In genomic region chr3:130773371-130773770, GRCh38 we compare ENCODE assay signal across 21 cellular contexts. TPM values are rescaled to one million over a fixed set of nuclear protein-coding genes. Genes with fewer than 3 reads are reported as not detected.
DNase-seq lines count a peak whose midpoint lies in the region; ATAC-seq, FAIRE-seq and TF ChIP-seq lines count a peak whose summit lies in the region.
"Had no signal": no experiment of that assay in that cellular context is flagged by ENCODE, and none has a peak within 500 bp of the region (broad histone marks: within the 10 kb centered on the region; RNA-seq: fewer than 3 reads in every experiment).

No MANE protein-coding gene starts in this region.

- H3K4me1 ChIP-seq in HEK293 (ENCODE audit: control insufficient read depth, insufficient read depth, low read length): peaks cover 3% of the 10 kb centered on the region; the same call in 1 of the 2 replicates
- no peaks in the 10 kb centered on the region for H3K4me1 ChIP-seq in astrocyte (ENCODE audit: insufficient read depth, low read length)
- H3K4me1 ChIP-seq: tibial artery had no signal

- no peaks in the 10 kb centered on the region for H3K27me3 ChIP-seq in astrocyte (ENCODE audit: insufficient read depth, low read length)
- H3K27me3 ChIP-seq: dorsolateral prefrontal cortex, tibial artery had no signal

- H2AFZ ChIP-seq in astrocyte (ENCODE audit: low read depth, low read length): no peak overlapping the region

- no peak for TF ChIP-seq CTCF in HEK293 (tag by site-specific recombination; IDR thresholded peaks at IDR 0.05)
- TF ChIP-seq CTCF in astrocyte (IDR thresholded peaks at IDR 0.05; ENCODE audit: insufficient read depth, low read depth, low read length): no peak

- no peak overlapping the region for H3K4me3 Mint-ChIP-seq in astrocyte (ENCODE audit: unreplicated experiment)
- H3K4me3 Mint-ChIP-seq: activated CD8-positive, alpha-beta T cell treated with anti-CD3 and anti-CD28 coated beads, Interleukin-2, amount 10 ng/mL, durations not matched to agents 7 days and 5 days; CD4-positive, alpha-beta memory T cell; stimulated activated naive CD8-positive, alpha-beta T cell treated with anti-CD3 and anti-CD28 coated beads, Interleukin-15, Interleukin-2, amounts not matched to agents 100 ng/mL and 50 ng/mL, for 24 hours had no signal

- H3K27ac ChIP-seq in HEK293 (ENCODE audit: extremely low read depth, low read depth, low read length) (no peak overlapping the region), astrocyte (ENCODE audit: low read depth, low read length) (peak overlapping the region; percentile 37)
- H3K27ac ChIP-seq: tibial artery had no signal

- H3K4me2 ChIP-seq in astrocyte (ENCODE audit: low read length): no peak overlapping the region

- H3K36me3 ChIP-seq in HEK293 (ENCODE audit: control insufficient read depth in 2 of 2, insufficient read depth in 1 of 2, low read length in 2 of 2) (no peaks in the 10 kb centered on the region), astrocyte (ENCODE audit: insufficient read depth, low read length) (no peaks in the 10 kb centered on the region)
- H3K36me3 ChIP-seq: tibial artery had no signal

- no peak for ATAC-seq in GM21528 (IDR thresholded peaks at IDR 0.05; ENCODE audit: low FRiP score, unreplicated experiment)
- ATAC-seq: activated CD8-positive, alpha-beta T cell treated with anti-CD3 and anti-CD28 coated beads, Interleukin-2, amount 10 ng/mL, durations not matched to agents 7 days and 5 days had no signal

- no peaks in the 10 kb centered on the region for H3K79me2 ChIP-seq in astrocyte (ENCODE audit: insufficient read depth, low read length)

- H3K9ac ChIP-seq in astrocyte (ENCODE audit: low read length): no peak overlapping the region

- peak; percentile 86 for DNase-seq in DMS 273 (lab: John Stamatoyannopoulos, UW; ENCODE audit: unreplicated experiment)
- DNase-seq in astrocyte (ENCODE audit: low read depth): peak; percentile 65
- DNase-seq in middle frontal gyrus (ENCODE audit: extremely low spot score, low spot score): peak; percentile 30
- DNase-seq in NCI-H146 (lab: John Stamatoyannopoulos, UW): no peak
- DNase-seq in NCI-H526 treated with DMSO at 0.1 percent for 48 hours (lab: John Stamatoyannopoulos, UW): no peak
- DNase-seq: activated CD4-positive, CD25-positive, alpha-beta regulatory T cell treated with anti-CD3 and anti-CD28 coated beads, Interleukin-2, amount 50 U/mL, for 72 hours; activated CD8-positive, alpha-beta T cell treated with anti-CD3 and anti-CD28 coated beads, Interleukin-2, amount 10 ng/mL, durations not matched to agents 7 days and 5 days; caudate nucleus; CD4-positive, alpha-beta memory T cell; DMS53; NCI-H1048; NCI-H2081; NCI-H510A; stimulated activated CD4-positive, alpha-beta T cell treated with anti-CD3 and anti-CD28 coated beads, Interleukin-12 subunit alpha, Interleukin-12 subunit beta, amount 100 ng/mL, for 4 hours; tibial artery had no signal

- H3K36me3 Mint-ChIP-seq in astrocyte (ENCODE audit: low read depth, unreplicated experiment): no peaks in the 10 kb centered on the region
- H3K36me3 Mint-ChIP-seq: CD4-positive, alpha-beta memory T cell had no signal

- no peaks in the 10 kb centered on the region for H3K9me3 Mint-ChIP-seq in astrocyte (ENCODE audit: unreplicated experiment)
- H3K9me3 Mint-ChIP-seq: CD4-positive, alpha-beta memory T cell; stimulated activated naive CD8-positive, alpha-beta T cell treated with anti-CD3 and anti-CD28 coated beads, Interleukin-15, Interleukin-2, amounts not matched to agents 100 ng/mL and 50 ng/mL, for 24 hours had no signal

- H4K20me1 ChIP-seq in astrocyte (ENCODE audit: insufficient read depth, low read length): no peaks in the 10 kb centered on the region

- no peaks in the 10 kb centered on the region for H3K4me1 Mint-ChIP-seq in astrocyte (ENCODE audit: low read depth, unreplicated experiment)
- H3K4me1 Mint-ChIP-seq: CD4-positive, alpha-beta memory T cell had no signal

- no peak overlapping the region for H3K27ac Mint-ChIP-seq in astrocyte (ENCODE audit: unreplicated experiment)
- H3K27ac Mint-ChIP-seq: activated CD8-positive, alpha-beta T cell treated with anti-CD3 and anti-CD28 coated beads, Interleukin-2, amount 10 ng/mL, durations not matched to agents 7 days and 5 days; CD4-positive, alpha-beta memory T cell; stimulated activated naive CD8-positive, alpha-beta T cell treated with anti-CD3 and anti-CD28 coated beads, Interleukin-15, Interleukin-2, amounts not matched to agents 100 ng/mL and 50 ng/mL, for 24 hours had no signal

- POLR2A ChIA-PET in HEK293 (lab: Yijun Ruan, JAX): no interaction called here

- CTCF ChIA-PET in HEK293 (lab: Yijun Ruan, JAX): interaction anchor here (1.5 kb wide), 1 partner anchor 8 kb away, joined by 3 read pairs; no protein-coding TSS in a partner anchor

- FAIRE-seq in astrocyte (lab: Jason Lieb, UNC): no peak
- FAIRE-seq: frontal cortex, GM12892 had no signal

- no peak overlapping the region for H3K4me3 ChIP-seq in HEK293 (ENCODE audit: low read depth, low read length)
- no peak overlapping the region for H3K4me3 ChIP-seq in astrocyte (ENCODE audit: insufficient read depth, low read depth, low read length)
- H3K4me3 ChIP-seq: dorsolateral prefrontal cortex, tibial artery had no signal

- no peaks in the 10 kb centered on the region for H3K9me3 ChIP-seq in HEK293 (ENCODE audit: control insufficient read depth, insufficient read depth, low read depth, low read length)
- H3K9me3 ChIP-seq in astrocyte (ENCODE audit: insufficient read depth, low read depth, low read length): no peaks in the 10 kb centered on the region
- H3K9me3 ChIP-seq: tibial artery had no signal

- H3K27me3 Mint-ChIP-seq in astrocyte (ENCODE audit: low read depth, unreplicated experiment): peaks cover 6% of the 10 kb centered on the region

TF ChIP-seq in HEK293, 187 proteins besides CTCF, POLR2A, EP300 and RAD21:
- TF ChIP-seq ZNF76 (tag by site-specific recombination; IDR thresholded peaks at IDR 0.05; ENCODE audit: borderline replicate concordance, low read depth) (no peak), ZNF335 (tag by site-specific recombination; conservative IDR thresholded peaks at IDR 0.05) (peak; percentile 30; the same call in 1 of the 2 replicates)

RNA-seq across cellular contexts. Expression of gene PIK3R4, which starts 26.7 kb away (rescaled TPM):
- total RNA-seq in astrocyte: 22.2 and 26.4 TPM in 2 replicates

Comparison
In these comparisons a context has a peak if more than half of its experiments do, and no peak if none do; other contexts are left out.
1. DNase-seq: peak in DMS 273 (single experiment), astrocyte (single experiment) and middle frontal gyrus (single experiment); none in NCI-H146 (single experiment) and NCI-H526 treated with DMSO at 0.1 percent for 48 hours (single experiment).